In genomic region chr10:1232164-1232911, GRCh38 we compare ENCODE assay signal across 20 cellular contexts.
DNase-seq lines count a peak whose midpoint lies in the region; ATAC-seq, FAIRE-seq and TF ChIP-seq lines count a peak whose summit lies in the region.
"Had no signal": no experiment of that assay in that cellular context is flagged by ENCODE, and none has a peak within 500 bp of the region (broad histone marks: within the 10 kb centered on the region; RNA-seq: fewer than 3 reads in every experiment).

No MANE protein-coding gene starts in this region.

- intact Hi-C loops in naive thymus-derived CD4-positive, alpha-beta T cell (cut with micrococcal nuclease), result no loop called here

- DNase-seq in GM12891 (ENCODE audit: insufficient read length, low spot score) (no peak), bronchial epithelial cell (ENCODE audit: low read depth) (no peak), LoVo (ENCODE audit: low spot score) (no peak), type B pancreatic cell (ENCODE audit: extremely low spot score, unreplicated experiment) (no peak)
- no peak for DNase-seq in naive thymus-derived CD4-positive, alpha-beta T cell
- no peak for DNase-seq in effector CD8-positive, alpha-beta T cell (lab: John Stamatoyannopoulos, UW)
- DNase-seq: BE2C, EL, GF-D8, NCI-H1436, NCI-H187 treated with DMSO at 0.1 percent for 48 hours, NCI-H510A, NCI-H748 treated with DMSO at 0.1 percent for 48 hours, SHP77 treated with DMSO at 0.1 percent for 48 hours had no signal

- H3K27ac ChIP-seq in HEK293 (ENCODE audit: extremely low read depth, low read depth, low read length), result no peak overlapping the region
- H3K27ac ChIP-seq in naive thymus-derived CD4-positive, alpha-beta T cell (ENCODE audit: low read depth, low read length), result no peak overlapping the region
- H3K27ac ChIP-seq: A549, RWPE1, SK-N-MC had no signal

- no peak overlapping the region for H3K4me3 ChIP-seq in HEK293 (ENCODE audit: low read depth, low read length)
- no peak overlapping the region for H3K4me3 ChIP-seq in bronchial epithelial cell (ENCODE audit: low read depth, low read length)
- no peak overlapping the region for H3K4me3 ChIP-seq in naive thymus-derived CD4-positive, alpha-beta T cell (ENCODE audit: low read length)
- H3K4me3 ChIP-seq: A549, SK-N-MC had no signal

- POLR2A ChIA-PET in HEK293 (lab: Yijun Ruan, JAX), result no interaction called here
- POLR2A ChIA-PET in naive thymus-derived CD4-positive, alpha-beta T cell (lab: Charles Lee), result no interaction called here

- TF ChIP-seq CTCF in HEK293 (tag by site-specific recombination; IDR thresholded peaks at IDR 0.05) (no peak), bronchial epithelial cell (IDR thresholded peaks at IDR 0.05; ENCODE audit: insufficient read depth, low read length, severe bottlenecking) (no peak), type B pancreatic cell (conservative IDR thresholded peaks at IDR 0.05) (no peak)

- ATAC-seq in naive thymus-derived CD4-positive, alpha-beta T cell, result peak; percentile 26
- ATAC-seq in GM18505 (IDR thresholded peaks at IDR 0.05; ENCODE audit: unreplicated experiment), result no peak
- ATAC-seq: A549 had no signal

- no peak overlapping the region for H3K4me3 Mint-ChIP-seq in naive thymus-derived CD4-positive, alpha-beta T cell
- no peak overlapping the region for H3K4me3 Mint-ChIP-seq in type B pancreatic cell
- H3K4me3 Mint-ChIP-seq: IgD-negative memory B cell had no signal

- H3K27me3 Mint-ChIP-seq in naive thymus-derived CD4-positive, alpha-beta T cell, result peaks cover 0 to 13% (median 4%) of the 10 kb centered on the region in 5 donors
- H3K27me3 Mint-ChIP-seq in type B pancreatic cell, result peaks cover 11% of the 10 kb centered on the region

- H3K36me3 ChIP-seq in HEK293 (ENCODE audit: control insufficient read depth in 2 of 2, insufficient read depth in 1 of 2, low read length in 2 of 2) (peaks cover 0 to 6% of the 10 kb centered on the region in 2 experiments; a peak in 1 of 3 replicates), bronchial epithelial cell (ENCODE audit: control insufficient read depth, insufficient read depth, low read length) (no peaks in the 10 kb centered on the region)
- no peaks in the 10 kb centered on the region for H3K36me3 ChIP-seq in naive thymus-derived CD4-positive, alpha-beta T cell (ENCODE audit: control insufficient read depth in 2 of 3, insufficient read depth in 3 of 3, low read length in 3 of 3)
- H3K36me3 ChIP-seq: BE2C had no signal

- no peak for TF ChIP-seq POLR2A in GM12891 (IDR thresholded peaks at IDR 0.05; ENCODE audit: low read depth, low read length)
- TF ChIP-seq POLR2A in GM18505 (IDR thresholded peaks at IDR 0.05; ENCODE audit: borderline replicate concordance, extremely low read depth, insufficient read depth, insufficient read length), result no peak

- H3K36me3 Mint-ChIP-seq in naive thymus-derived CD4-positive, alpha-beta T cell, result peaks cover 0 to 24% (median 18%) of the 10 kb centered on the region in 5 donors
- H3K36me3 Mint-ChIP-seq in type B pancreatic cell, result no peaks in the 10 kb centered on the region

- no peak overlapping the region for H3K27ac Mint-ChIP-seq in naive thymus-derived CD4-positive, alpha-beta T cell
- no peak overlapping the region for H3K27ac Mint-ChIP-seq in type B pancreatic cell
- H3K27ac Mint-ChIP-seq: IgD-negative memory B cell had no signal

- no peaks in the 10 kb centered on the region for H3K4me1 Mint-ChIP-seq in naive thymus-derived CD4-positive, alpha-beta T cell
- H3K4me1 Mint-ChIP-seq in type B pancreatic cell (ENCODE audit: unreplicated experiment), result no peaks in the 10 kb centered on the region
- H3K4me1 Mint-ChIP-seq: IgD-negative memory B cell had no signal

- CTCF ChIA-PET in HEK293 (lab: Yijun Ruan, JAX), result no interaction called here
- CTCF ChIA-PET in naive thymus-derived CD4-positive, alpha-beta T cell (lab: Charles Lee), result no interaction called here

- peak; percentile 83 for FAIRE-seq in GM12891 (lab: Jason Lieb, UNC)
- peak; percentile 93 for FAIRE-seq in bronchial epithelial cell (lab: Jason Lieb, UNC)
- FAIRE-seq: A549 had no signal

- H3K9me3 Mint-ChIP-seq in naive thymus-derived CD4-positive, alpha-beta T cell, result peaks cover 0 to 15% (median 0%) of the 10 kb centered on the region in 11 donors
- no peaks in the 10 kb centered on the region for H3K9me3 Mint-ChIP-seq in type B pancreatic cell
- H3K9me3 Mint-ChIP-seq: IgD-negative memory B cell had no signal

- H3K27me3 ChIP-seq in bronchial epithelial cell (ENCODE audit: control insufficient read depth, insufficient read depth, low read length), result no peaks in the 10 kb centered on the region
- no peaks in the 10 kb centered on the region for H3K27me3 ChIP-seq in naive thymus-derived CD4-positive, alpha-beta T cell (ENCODE audit: control insufficient read depth in 2 of 2, insufficient read depth in 2 of 2, low read length in 2 of 2)
- H3K27me3 ChIP-seq: BE2C had no signal

- H3K9me3 ChIP-seq in HEK293 (ENCODE audit: control insufficient read depth, insufficient read depth, low read depth, low read length), result no peaks in the 10 kb centered on the region
- no peaks in the 10 kb centered on the region for H3K9me3 ChIP-seq in naive thymus-derived CD4-positive, alpha-beta T cell (ENCODE audit: control insufficient read depth in 2 of 3, low read length in 3 of 3)
- H3K9me3 ChIP-seq: A549, BE2C had no signal

- no peaks in the 10 kb centered on the region for H3K4me1 ChIP-seq in HEK293 (ENCODE audit: control insufficient read depth, insufficient read depth, low read length)
- H3K4me1 ChIP-seq in naive thymus-derived CD4-positive, alpha-beta T cell (ENCODE audit: control insufficient read depth in 2 of 2, insufficient read depth in 2 of 2, low read length in 2 of 2), result no peaks in the 10 kb centered on the region
- H3K4me1 ChIP-seq: A549, BE2C had no signal

TF ChIP-seq in GM12891, 5 proteins besides CTCF, POLR2A, EP300 and RAD21:
- no peak for TF ChIP-seq TAF1 (IDR thresholded peaks at IDR 0.05; ENCODE audit: low read depth, low read length)
- TF ChIP-seq SPI1 (IDR thresholded peaks at IDR 0.05; ENCODE audit: low read depth, low read length), result no peak
- TF ChIP-seq POLR2AphosphoS5 (IDR thresholded peaks at IDR 0.05; ENCODE audit: low read depth, low read length), result no peak
- TF ChIP-seq POU2F2 (IDR thresholded peaks at IDR 0.05; ENCODE audit: low read depth, low read length), result no peak
- no peak for TF ChIP-seq PAX5 (IDR thresholded peaks at IDR 0.05; ENCODE audit: insufficient read depth, low read length, severe bottlenecking)

TF ChIP-seq in HEK293, 187 proteins besides CTCF, POLR2A, EP300 and RAD21 (continues in another document):
- TF ChIP-seq ZNF707 (tag by site-specific recombination; IDR thresholded peaks at IDR 0.05), result 0 out of 2 replicates have a peak, but pooled peaks have one; percentile 4
- TF ChIP-seq ZNF239 (tag by site-specific recombination; IDR thresholded peaks at IDR 0.05), result peak; percentile 64; the same call in 1 of the 2 replicates
- TF ChIP-seq OVOL3 (tag by site-specific recombination; IDR thresholded peaks at IDR 0.05), result no peak
- peak; percentile 100 for TF ChIP-seq ZNF211 (tag by site-specific recombination; IDR thresholded peaks at IDR 0.05; ENCODE audit: low read depth)
- TF ChIP-seq ZSCAN5A (tag by site-specific recombination; IDR thresholded peaks at IDR 0.05), result no peak
- 0 out of 2 replicates have a peak, but pooled peaks have one; percentile 5 for TF ChIP-seq AEBP2 (tag by site-specific recombination; IDR thresholded peaks at IDR 0.05; ENCODE audit: borderline replicate concordance)
- no peak for TF ChIP-seq ZNF335 (tag by site-specific recombination; conservative IDR thresholded peaks at IDR 0.05)
- no peak for TF ChIP-seq SETDB1 (IDR thresholded peaks at IDR 0.05; ENCODE audit: insufficient read length, low read length)
- TF ChIP-seq ZNF394 (tag by site-specific recombination; IDR thresholded peaks at IDR 0.05; ENCODE audit: borderline replicate concordance), result no peak
- peak; percentile 59; the same call in 1 of the 2 replicates for TF ChIP-seq ZNF202 (tag by site-specific recombination; IDR thresholded peaks at IDR 0.05; ENCODE audit: borderline replicate concordance)
- 0 out of 2 replicates have a peak, but pooled peaks have one; percentile 3 for TF ChIP-seq ZNF266 (tag by site-specific recombination; IDR thresholded peaks at IDR 0.05; ENCODE audit: low read depth)
- 0 out of 2 replicates have a peak, but pooled peaks have one; percentile 28 for TF ChIP-seq ZNF776 (tag by site-specific recombination; IDR thresholded peaks at IDR 0.05; ENCODE audit: borderline replicate concordance)
- no peak for TF ChIP-seq ZNF404 (tag by site-specific recombination; IDR thresholded peaks at IDR 0.05)
